Comparison of ENCODE assay signal across 18 cellular contexts in the genomic region with DNA sequence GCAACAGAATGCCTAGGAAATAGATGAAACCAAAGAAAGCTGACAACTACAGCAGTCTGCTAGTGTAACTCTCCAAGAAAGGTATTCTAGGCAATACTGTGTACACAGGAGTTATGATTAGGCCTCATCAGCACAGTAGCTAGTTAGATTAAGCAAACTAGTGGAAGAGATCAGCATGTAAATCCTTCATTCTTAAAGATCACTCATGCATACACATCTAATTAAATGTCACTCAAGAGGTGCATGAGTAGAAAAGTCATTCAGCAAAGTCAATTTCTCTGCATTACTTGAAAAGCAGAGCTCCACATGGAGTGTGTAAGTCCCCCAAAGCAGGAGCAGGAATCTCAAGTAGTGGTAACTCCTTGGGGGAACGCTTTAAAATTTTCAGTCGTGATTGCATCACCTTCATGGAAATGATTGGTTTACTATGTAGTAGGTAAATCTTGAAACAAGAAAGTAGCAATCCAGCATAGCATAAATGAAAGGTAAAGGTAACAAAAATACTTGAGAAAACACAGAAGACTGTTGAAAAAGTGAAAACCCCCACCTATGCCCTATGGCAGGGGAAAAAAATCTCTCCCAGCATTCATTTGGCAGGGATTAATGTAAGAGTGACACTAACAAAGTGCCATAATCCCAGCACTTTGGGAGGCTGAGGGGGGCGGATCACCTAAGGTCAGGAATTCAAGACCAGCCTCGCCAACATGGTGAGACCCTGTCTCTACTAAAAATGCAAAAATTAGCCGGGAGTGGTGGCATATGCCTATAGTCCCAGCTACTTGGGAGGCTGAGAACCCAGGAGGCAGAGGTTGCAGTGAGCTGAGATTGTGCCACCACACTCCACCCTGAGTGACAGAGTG.
"Had no signal": no experiment of that assay in that cellular context is flagged by ENCODE, and none has a peak within 500 bp of the region (broad histone marks: within the 10 kb centered on the region; RNA-seq: fewer than 3 reads in every experiment).

No MANE protein-coding gene starts in this region.

- H3K4me3 Mint-ChIP-seq: activated CD8-positive, alpha-beta memory T cell treated with anti-CD3 and anti-CD28 coated beads, Interleukin-2, amount 10 ng/mL, durations not matched to agents 7 days and 5 days; activated naive CD8-positive, alpha-beta T cell; activated T-cell treated with anti-CD3 and anti-CD28 coated beads, Interleukin-2, amount 50 U/mL, for 4 hours; immature natural killer cell; naive thymus-derived CD4-positive, alpha-beta T cell; stimulated activated naive CD8-positive, alpha-beta T cell treated with anti-CD3 and anti-CD28 coated beads, Interleukin-15, Interleukin-2, amounts not matched to agents 100 ng/mL and 50 ng/mL, for 24 hours; T-helper 2 cell treated with Interferon-gamma antibody and Interleukin-4, amounts not matched to agents 5 μg/mL and 100 μg/mL, for 36 hours had no signal

- DNase-seq: activated CD4-positive, alpha-beta T cell treated with anti-CD3 and anti-CD28 coated beads for 1 hour; activated CD4-positive, alpha-beta T cell treated with anti-CD3 and anti-CD28 coated beads, Interleukin-2, amount 50 U/mL, for 48 hours; activated CD8-positive, alpha-beta memory T cell treated with anti-CD3 and anti-CD28 coated beads, Interleukin-2, amount 10 ng/mL, durations not matched to agents 7 days and 5 days; activated effector memory CD4-positive, alpha-beta T cell treated with anti-CD3 and anti-CD28 coated beads, Interleukin-2, amount 50 U/mL, for 16 hours; activated T-cell treated with anti-CD3 and anti-CD28 coated beads, Interleukin-2, amount 50 U/mL, for 4 hours; aorta; esophagus squamous epithelium; foreskin fibroblast; glutamatergic neuron; immature natural killer cell; lower lobe of right lung; naive thymus-derived CD4-positive, alpha-beta T cell; stimulated activated CD4-positive, alpha-beta T cell treated with anti-CD3 and anti-CD28 coated beads, Interleukin-4, amount 100 ng/mL, for 24 hours; testis; upper lobe of right lung had no signal

- H3K27ac Mint-ChIP-seq: activated CD8-positive, alpha-beta memory T cell treated with anti-CD3 and anti-CD28 coated beads, Interleukin-2, amount 10 ng/mL, durations not matched to agents 7 days and 5 days; activated naive CD8-positive, alpha-beta T cell; immature natural killer cell; naive thymus-derived CD4-positive, alpha-beta T cell; stimulated activated naive CD8-positive, alpha-beta T cell treated with anti-CD3 and anti-CD28 coated beads, Interleukin-15, Interleukin-2, amounts not matched to agents 100 ng/mL and 50 ng/mL, for 24 hours; T-helper 2 cell treated with Interferon-gamma antibody and Interleukin-4, amounts not matched to agents 5 μg/mL and 100 μg/mL, for 36 hours had no signal

- H3K9me3 Mint-ChIP-seq: activated T-cell treated with anti-CD3 and anti-CD28 coated beads, Interleukin-2, amount 50 U/mL, for 4 hours; immature natural killer cell; naive thymus-derived CD4-positive, alpha-beta T cell; stimulated activated naive CD8-positive, alpha-beta T cell treated with anti-CD3 and anti-CD28 coated beads, Interleukin-15, Interleukin-2, amounts not matched to agents 100 ng/mL and 50 ng/mL, for 24 hours had no signal

- H3K4me1 Mint-ChIP-seq: immature natural killer cell had no signal

- H3K27me3 Mint-ChIP-seq: activated CD8-positive, alpha-beta memory T cell treated with anti-CD3 and anti-CD28 coated beads, Interleukin-2, amount 10 ng/mL, durations not matched to agents 7 days and 5 days; activated naive CD8-positive, alpha-beta T cell; naive thymus-derived CD4-positive, alpha-beta T cell; stimulated activated naive CD8-positive, alpha-beta T cell treated with anti-CD3 and anti-CD28 coated beads, Interleukin-15, Interleukin-2, amounts not matched to agents 100 ng/mL and 50 ng/mL, for 24 hours had no signal
